Comparison of ENCODE assay signal across 7 cellular contexts in the genomic region with DNA sequence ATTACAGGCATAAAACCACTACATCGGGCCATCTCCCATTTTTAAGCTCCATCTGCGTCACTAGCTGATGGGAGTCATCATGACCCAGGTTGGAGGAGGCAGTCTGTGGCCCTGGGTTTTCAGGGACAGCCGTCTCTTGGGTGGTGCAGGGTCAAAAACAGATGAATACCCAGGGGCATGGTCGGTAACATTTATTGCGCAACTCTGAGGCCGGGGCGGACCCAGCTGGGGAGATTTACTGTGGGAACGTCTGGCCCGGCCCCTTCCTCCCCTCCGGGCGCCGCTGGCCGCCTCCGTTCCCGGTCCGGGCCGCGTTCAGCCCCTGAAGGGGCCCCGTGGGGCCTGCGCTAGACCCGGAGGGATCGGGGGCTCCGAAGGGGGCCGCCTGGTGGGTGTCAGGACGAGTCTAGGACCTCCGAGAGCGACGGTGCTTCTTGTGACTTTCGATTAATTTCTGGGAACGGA. TPM values are rescaled to one million over a fixed set of nuclear protein-coding genes. Genes with fewer than 3 reads are reported as not detected.
DNase-seq lines count a peak whose midpoint lies in the region; ATAC-seq, FAIRE-seq and TF ChIP-seq lines count a peak whose summit lies in the region.
"Had no signal": no experiment of that assay in that cellular context is flagged by ENCODE, and none has a peak within 500 bp of the region (broad histone marks: within the 10 kb centered on the region; RNA-seq: fewer than 3 reads in every experiment).

No MANE protein-coding gene starts in this region.

- no peak overlapping the region for H2AFZ ChIP-seq in keratinocyte (ENCODE audit: control insufficient read depth, low read length)

- no peaks in the 10 kb centered on the region for H3K9me1 ChIP-seq in keratinocyte (ENCODE audit: control insufficient read depth, extremely low read depth, insufficient read depth, low read length)

- peak overlapping the region; percentile 45 for H3K4me2 ChIP-seq in keratinocyte (ENCODE audit: control insufficient read depth, extremely low read depth, insufficient read depth, low read depth, low read length)

- H3K79me2 ChIP-seq in keratinocyte (ENCODE audit: control insufficient read depth, insufficient read depth, low read length): no peaks in the 10 kb centered on the region

- H3K9me3 ChIP-seq in AG04450 (ENCODE audit: control insufficient read depth, insufficient read depth, low read length): peaks cover 17% of the 10 kb centered on the region; the same call in 1 of the 2 replicates
- H3K9me3 ChIP-seq in Peyer's patch: peaks cover 0 to 6% (median 0%) of the 10 kb centered on the region in 4 donors
- H3K9me3 ChIP-seq in keratinocyte (ENCODE audit: control insufficient read depth, low read depth, low read length): no peaks in the 10 kb centered on the region

- no peaks in the 10 kb centered on the region for H4K20me1 ChIP-seq in keratinocyte (ENCODE audit: control insufficient read depth, extremely low read depth, insufficient read depth, low read length)

- H3K27ac ChIP-seq in AG04450 (ENCODE audit: low read depth, low read length) (no peak overlapping the region), Peyer's patch (peak overlapping the region in 3 of 4 donors; percentile 6 to 39 (median 25)), keratinocyte (ENCODE audit: control insufficient read depth, insufficient read depth, low read length) (no peak overlapping the region)

- no peak for TF ChIP-seq POLR2A in Peyer's patch (IDR thresholded peaks at IDR 0.05)

- H3K4me3 ChIP-seq in AG04450 (ENCODE audit: low read depth, low read length): peak overlapping the region; percentile 22; the same call in 1 of the 2 replicates
- H3K4me3 ChIP-seq in Peyer's patch: peak overlapping the region in 3 of 4 donors; percentile 24 to 42 (median 40)
- no peak overlapping the region for H3K4me3 ChIP-seq in keratinocyte (ENCODE audit: control insufficient read depth in 2 of 3, extremely low read depth in 1 of 3, insufficient read depth in 2 of 3, low read depth in 1 of 3, low read length in 3 of 3)

- TF ChIP-seq CTCF in AG04450 (IDR thresholded peaks at IDR 0.05; ENCODE audit: low read depth, low read length): no peak
- TF ChIP-seq CTCF in Peyer's patch (IDR thresholded peaks at IDR 0.05): no peak
- TF ChIP-seq CTCF in keratinocyte (optimal IDR thresholded peaks at IDR 0.05 in 1 of 3, IDR thresholded peaks at IDR 0.05 in 1 of 3, conservative IDR thresholded peaks at IDR 0.05 in 1 of 3; ENCODE audit: extremely low read depth in 1 of 3, insufficient read depth in 2 of 3, low read length in 3 of 3): no peak

- no peak for FAIRE-seq in keratinocyte (lab: Jason Lieb, UNC)
- FAIRE-seq: islet of Langerhans had no signal

- H3K4me1 ChIP-seq in Peyer's patch (peaks cover 0 to 41% (median 31%) of the 10 kb centered on the region in 4 donors), keratinocyte (ENCODE audit: control insufficient read depth, extremely low read depth, insufficient read depth, low read length) (peaks cover 22% of the 10 kb centered on the region)

- H3K9ac ChIP-seq in keratinocyte (ENCODE audit: control insufficient read depth, extremely low read depth, insufficient read depth, low read length): no peak overlapping the region

- no peak for ATAC-seq in HG03045 (IDR thresholded peaks at IDR 0.05; ENCODE audit: unreplicated experiment)

- dilution Hi-C loops in keratinocyte (cut with MboI; ENCODE audit: extremely low pct_ligation_motif_present, low sequenced_read_pairs): no loop called here

- DNase-seq in AG04450 (ENCODE audit: low read depth, low spot score): no peak
- DNase-seq in Peyer's patch: no peak
- no peak for DNase-seq in keratinocyte (ENCODE audit: low read depth, low spot score)
- no peak for DNase-seq in NCI-H1048 (lab: John Stamatoyannopoulos, UW)
- DNase-seq in activated CD4-positive, alpha-beta T cell treated with anti-CD3 and anti-CD28 coated beads for 1 hour: no peak

- CTCF ChIA-PET in AG04450 (lab: Charles Lee): interaction anchor here (0.6 to 1.9 kb wide), 4 partner anchors 15 to 128 kb away, joined by 3 to 9 read pairs (median 4); partner anchors contain the start of genes ODAD3 and PRKCSH

- peaks cover 69% of the 10 kb centered on the region for H3K27me3 ChIP-seq in AG04450 (ENCODE audit: control insufficient read depth, insufficient read depth, low read length)
- H3K27me3 ChIP-seq in Peyer's patch: peaks cover 0 to 53% of the 10 kb centered on the region in 2 donors
- peaks cover 62% of the 10 kb centered on the region for H3K27me3 ChIP-seq in keratinocyte (ENCODE audit: control insufficient read depth, extremely low read depth, insufficient read depth, low read length)

- POLR2A ChIA-PET in AG04450 (lab: Yijun Ruan, JAX): interaction anchor here (0.6 kb wide), 1 partner anchor 15 kb away, joined by 9 read pairs; no protein-coding TSS in a partner anchor

- H3K36me3 ChIP-seq in Peyer's patch (no peaks in the 10 kb centered on the region), keratinocyte (ENCODE audit: control insufficient read depth in 2 of 2, extremely low read depth in 1 of 2, insufficient read depth in 2 of 2, low read length in 2 of 2) (no peaks in the 10 kb centered on the region)

RNA-seq across cellular contexts. Expression of gene RGL3, which starts 1.3 kb away (rescaled TPM):
- 0.11 and 0.16 TPM in 2 replicates for polyA plus RNA-seq in AG04450 (2011; rRNA removed)
- polyA minus RNA-seq in AG04450 (2011; rRNA and poly(A)+ RNA removed): not detected in 2 replicates
- total RNA-seq in Peyer's patch: 10 to 100 TPM in 1 of 4 donors, 1 to 10 TPM in 3; 2.5 to 51.2 (median 6.3) TPM
- not detected in 3 replicates for polyA plus RNA-seq in keratinocyte
- polyA plus RNA-seq in keratinocyte (2011; ENCODE audit: low read depth): not detected
- not detected in 2 replicates for polyA plus RNA-seq in keratinocyte (2011; cell fraction: cytosol; rRNA removed)
- polyA plus RNA-seq in keratinocyte (2011; cell fraction: nucleus; rRNA removed): 0.06 TPM in 1 of 2 replicates, not detected in the other
- polyA plus RNA-seq in keratinocyte (2012; ENCODE audit: low replicate concordance): not detected in 2 replicates
- not detected in 3 replicates for polyA minus RNA-seq in keratinocyte
- polyA minus RNA-seq in keratinocyte (2011; cell fraction: cytosol; rRNA and poly(A)+ RNA removed): not detected
- 1.2 TPM in 1 of 2 replicates, not detected in the other for polyA minus RNA-seq in keratinocyte (2011; cell fraction: nucleus; rRNA and poly(A)+ RNA removed)

RNA-seq across cellular contexts. Expression of gene ODAD3, which starts 14.5 kb away (rescaled TPM):
- polyA plus RNA-seq in AG04450 (2011; rRNA removed) (0.09 and 0.21 TPM in 2 replicates), keratinocyte (0.05 to 0.52 TPM (median 0.09 TPM) in 3 replicates)
- polyA minus RNA-seq in AG04450 (2011; rRNA and poly(A)+ RNA removed): 0.14 TPM in 1 of 2 replicates, not detected in the other
- 1 to 10 TPM in 1 of 4 donors, not detected in 3; 1.5 TPM for total RNA-seq in Peyer's patch
- polyA plus RNA-seq in keratinocyte (2011; ENCODE audit: low read depth): not detected
- polyA plus RNA-seq in keratinocyte (2011; cell fraction: cytosol; rRNA removed): 0.02 and 0.22 TPM in 2 replicates
- polyA plus RNA-seq in keratinocyte (2011; cell fraction: nucleus; rRNA removed): 0.18 and 0.25 TPM in 2 replicates
- polyA plus RNA-seq in keratinocyte (2012; ENCODE audit: low replicate concordance): 0.29 TPM in 1 of 2 replicates, not detected in the other
- 0.19 TPM in 1 of 3 replicates, not detected in the others for polyA minus RNA-seq in keratinocyte
- not detected for polyA minus RNA-seq in keratinocyte (2011; cell fraction: cytosol; rRNA and poly(A)+ RNA removed)
- polyA minus RNA-seq in keratinocyte (2011; cell fraction: nucleus; rRNA and poly(A)+ RNA removed): not detected in 2 replicates

RNA-seq across cellular contexts. Expression of gene PRKCSH, which starts 15.0 kb away (rescaled TPM):
- polyA plus RNA-seq in AG04450 (2011; rRNA removed) (125 and 165 TPM in 2 replicates), keratinocyte (47.9 to 125 TPM (median 56.3 TPM) in 3 replicates)
- polyA minus RNA-seq in AG04450 (2011; rRNA and poly(A)+ RNA removed): 134 and 184 TPM in 2 replicates
- 100 to 1,000 TPM; 161 to 239 (median 194) TPM for total RNA-seq in Peyer's patch
- polyA plus RNA-seq in keratinocyte (2011; ENCODE audit: low read depth): 141 TPM
- polyA plus RNA-seq in keratinocyte (2011; cell fraction: cytosol; rRNA removed): 36.7 and 75.5 TPM in 2 replicates
- polyA plus RNA-seq in keratinocyte (2011; cell fraction: nucleus; rRNA removed): 179 and 201 TPM in 2 replicates
- polyA plus RNA-seq in keratinocyte (2012; ENCODE audit: low replicate concordance): 151 and 208 TPM in 2 replicates
- polyA minus RNA-seq in keratinocyte: 80.2 to 367 TPM (median 82.8 TPM) in 3 replicates
- 131 TPM for polyA minus RNA-seq in keratinocyte (2011; cell fraction: cytosol; rRNA and poly(A)+ RNA removed)
- 100 and 158 TPM in 2 replicates for polyA minus RNA-seq in keratinocyte (2011; cell fraction: nucleus; rRNA and poly(A)+ RNA removed)

RNA-seq across cellular contexts. Expression of gene EPOR, which starts 36.3 kb away (rescaled TPM):
- polyA plus RNA-seq in AG04450 (2011; rRNA removed) (3.8 and 4.9 TPM in 2 replicates), keratinocyte (0.68 to 0.94 TPM (median 0.85 TPM) in 3 replicates)
- 2.1 and 2.7 TPM in 2 replicates for polyA minus RNA-seq in AG04450 (2011; rRNA and poly(A)+ RNA removed)
- total RNA-seq in Peyer's patch: 1 to 10 TPM; 1.2 to 5.0 (median 3.0) TPM
- polyA plus RNA-seq in keratinocyte (2011; ENCODE audit: low read depth): 0.17 TPM
- 0.41 and 0.95 TPM in 2 replicates for polyA plus RNA-seq in keratinocyte (2011; cell fraction: cytosol; rRNA removed)
- 0.80 and 1.5 TPM in 2 replicates for polyA plus RNA-seq in keratinocyte (2011; cell fraction: nucleus; rRNA removed)
- polyA plus RNA-seq in keratinocyte (2012; ENCODE audit: low replicate concordance): 0.71 and 1.0 TPM in 2 replicates
- 0.26 to 0.52 TPM (median 0.43 TPM) in 3 replicates for polyA minus RNA-seq in keratinocyte
- polyA minus RNA-seq in keratinocyte (2011; cell fraction: cytosol; rRNA and poly(A)+ RNA removed): 3.3 TPM
- polyA minus RNA-seq in keratinocyte (2011; cell fraction: nucleus; rRNA and poly(A)+ RNA removed): 0.31 and 0.63 TPM in 2 replicates

RNA-seq across cellular contexts. Expression of gene SWSAP1, which starts 46.0 kb away (rescaled TPM):
- polyA plus RNA-seq in AG04450 (2011; rRNA removed) (0.88 and 0.89 TPM in 2 replicates), keratinocyte (2.1 to 2.5 TPM (median 2.2 TPM) in 3 replicates)
- 0.30 and 0.51 TPM in 2 replicates for polyA minus RNA-seq in AG04450 (2011; rRNA and poly(A)+ RNA removed)
- 1 to 10 TPM in 2 of 4 donors, under 1 TPM in 1, not detected in 1; 0.76 to 3.2 (median 1.9) TPM for total RNA-seq in Peyer's patch
- polyA plus RNA-seq in keratinocyte (2011; ENCODE audit: low read depth): 0.62 TPM
- polyA plus RNA-seq in keratinocyte (2011; cell fraction: cytosol; rRNA removed): 1.4 and 2.0 TPM in 2 replicates
- 2.1 and 2.3 TPM in 2 replicates for polyA plus RNA-seq in keratinocyte (2011; cell fraction: nucleus; rRNA removed)
- polyA plus RNA-seq in keratinocyte (2012; ENCODE audit: low replicate concordance): 2.1 and 3.2 TPM in 2 replicates
- 0.77 to 1.4 TPM (median 1.1 TPM) in 3 replicates for polyA minus RNA-seq in keratinocyte
- polyA minus RNA-seq in keratinocyte (2011; cell fraction: cytosol; rRNA and poly(A)+ RNA removed): not detected
- polyA minus RNA-seq in keratinocyte (2011; cell fraction: nucleus; rRNA and poly(A)+ RNA removed): 0.53 and 0.54 TPM in 2 replicates

Comparison
In these comparisons a context has a peak if more than half of its experiments do, and no peak if none do; other contexts are left out.
1. H3K27ac ChIP-seq: peak in Peyer's patch (3 of 4); none in AG04450 (single experiment) and keratinocyte (single experiment).
2. H3K4me3 ChIP-seq: peak in AG04450 (single experiment) and Peyer's patch (3 of 4); none in keratinocyte (0 of 3).